In the genomic region with DNA sequence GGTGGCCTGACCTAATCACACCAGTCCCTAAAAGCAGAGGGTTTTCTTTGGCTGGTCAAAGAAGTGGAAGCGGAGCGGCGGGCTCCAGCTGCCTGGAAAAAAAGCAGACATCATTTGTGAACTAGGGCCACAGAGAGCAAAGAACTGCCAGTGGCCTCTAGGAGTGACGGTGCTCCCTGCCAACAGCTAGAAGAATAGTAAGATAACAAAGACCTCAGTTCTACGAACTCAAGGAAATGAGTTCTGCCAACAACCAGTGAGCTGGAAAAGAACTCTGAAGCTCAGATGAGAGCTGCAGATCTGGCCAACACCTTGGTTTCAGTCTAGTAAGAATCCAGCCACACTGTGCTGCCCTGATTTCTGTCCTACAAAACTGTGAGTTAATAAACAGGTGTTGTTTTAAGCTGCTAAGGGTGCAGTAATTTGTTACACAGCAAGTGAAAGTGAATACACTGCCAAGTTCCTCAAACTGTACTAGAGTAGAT, we compare ENCODE assay signal across 8 cellular contexts.
DNase-seq lines count a peak whose midpoint lies in the region; ATAC-seq and TF ChIP-seq lines count a peak whose summit lies in the region.

No MANE protein-coding gene starts in this region.

- intact Hi-C loops in left ventricle myocardium superior (cut with micrococcal nuclease), result no loop called here

- no peaks in the 10 kb centered on the region for H3K9me3 ChIP-seq in OCI-LY3 (ENCODE audit: insufficient read depth, low read length)
- H3K9me3 ChIP-seq in thymus (ENCODE audit: control insufficient read depth), result no peaks in the 10 kb centered on the region

- ATAC-seq in GM18858 (IDR thresholded peaks at IDR 0.05; ENCODE audit: unreplicated experiment) (peak; percentile 82), HG02588 (IDR thresholded peaks at IDR 0.05; ENCODE audit: unreplicated experiment) (peak; percentile 79), left ventricle myocardium superior (peak; percentile 93)
- ATAC-seq in activated naive CD4-positive, alpha-beta T cell treated with anti-CD3 and anti-CD28 coated beads, Interleukin-2, amount 50 U/mL, for 72 hours, result no peak

- peak overlapping the region; percentile 46 for H3K4me2 ChIP-seq in OCI-LY3 (ENCODE audit: low read length)

- no peaks in the 10 kb centered on the region for H3K36me3 ChIP-seq in OCI-LY3 (replicated peaks; ENCODE audit: low read depth, low read length)
- H3K36me3 ChIP-seq in thymus (ENCODE audit: control insufficient read depth, insufficient read depth), result no peaks in the 10 kb centered on the region

- H4K20me1 ChIP-seq in OCI-LY3 (ENCODE audit: insufficient read depth, low read length), result peaks cover 53% of the 10 kb centered on the region

- 79% methylated on average over 5 of the region's 5 CpGs for WGBS in thymus

- H3K79me2 ChIP-seq in OCI-LY3 (ENCODE audit: low read length), result peaks cover 54% of the 10 kb centered on the region

- H3K27ac ChIP-seq in OCI-LY3 (ENCODE audit: low read length) (no peak overlapping the region), thymus (ENCODE audit: low read depth) (peak overlapping the region; percentile 64)

- H3K36me3 Mint-ChIP-seq in activated naive CD4-positive, alpha-beta T cell treated with anti-CD3 and anti-CD28 coated beads, Interleukin-2, amount 50 U/mL, for 72 hours, result peaks cover 0 to 17% of the 10 kb centered on the region in 2 donors

- peaks cover 3 to 10% of the 10 kb centered on the region in 2 donors for H3K9me3 Mint-ChIP-seq in activated naive CD4-positive, alpha-beta T cell treated with anti-CD3 and anti-CD28 coated beads, Interleukin-2, amount 50 U/mL, for 72 hours

- peak overlapping the region in 1 of 2 donors; percentile 80 for H3K27ac Mint-ChIP-seq in activated naive CD4-positive, alpha-beta T cell treated with anti-CD3 and anti-CD28 coated beads, Interleukin-2, amount 50 U/mL, for 72 hours

- peak overlapping the region; percentile 25; the same call in 1 of the 2 replicates for H3K4me3 ChIP-seq in OCI-LY3 (ENCODE audit: low read length)
- no peak overlapping the region for H3K4me3 ChIP-seq in thymus (ENCODE audit: low read length)

- no peak overlapping the region for H3K9ac ChIP-seq in OCI-LY3 (ENCODE audit: low read length)

- H3K4me1 ChIP-seq in OCI-LY3 (ENCODE audit: low read length) (peaks cover 14% of the 10 kb centered on the region), thymus (ENCODE audit: control insufficient read depth, insufficient read depth, low read length) (peaks cover 23% of the 10 kb centered on the region)

- TF ChIP-seq CTCF in OCI-LY3 (IDR thresholded peaks at IDR 0.05; ENCODE audit: low read depth, low read length), result no peak

- H3K27me3 ChIP-seq in OCI-LY3 (ENCODE audit: low read depth, low read length), result no peaks in the 10 kb centered on the region
- no peaks in the 10 kb centered on the region for H3K27me3 ChIP-seq in thymus (ENCODE audit: control insufficient read depth, insufficient read depth)

- no peak overlapping the region for H2AFZ ChIP-seq in OCI-LY3 (ENCODE audit: low read depth, low read length)

- peak; percentile 53 for DNase-seq in left ventricle myocardium superior
- DNase-seq in cerebellum (ENCODE audit: low spot score), result no peak
- DNase-seq in AG20443 (ENCODE audit: low spot score), result no peak
- no peak for DNase-seq in activated naive CD4-positive, alpha-beta T cell treated with anti-CD3 and anti-CD28 coated beads, Interleukin-2, amount 50 U/mL, for 72 hours (ENCODE audit: low spot score in 2 of 2)

Comparison
In these comparisons a context has a peak if more than half of its experiments do, and no peak if none do; other contexts are left out.
1. ATAC-seq: peak in GM18858 (single experiment), HG02588 (single experiment) and left ventricle myocardium superior (single experiment); none in activated naive CD4-positive, alpha-beta T cell treated with anti-CD3 and anti-CD28 coated beads, Interleukin-2, amount 50 U/mL, for 72 hours (0 of 2).